10 cellular contexts compared by ENCODE assay signal in genomic region chrX:101383679-101384078, GRCh38. TPM values are rescaled to one million over a fixed set of nuclear protein-coding genes. Genes with fewer than 3 reads are reported as not detected.
DNase-seq lines count a peak whose midpoint lies in the region; ATAC-seq and TF ChIP-seq lines count a peak whose summit lies in the region.
"Had no signal": no experiment of that assay in that cellular context is flagged by ENCODE, and none has a peak within 500 bp of the region (broad histone marks: within the 10 kb centered on the region; RNA-seq: fewer than 3 reads in every experiment).

No MANE protein-coding gene starts in this region.

- H3K9ac ChIP-seq in BLaER1 treated with 17β-estradiol and CSF1 and Interleukin-3, amounts not matched to agents 10 nM and 100 nM, result peak overlapping the region; percentile 47 to 87 (median 83); a peak in 21 of 22 replicates
- peak overlapping the region; percentile 27; the same call in 1 of the 2 replicates for H3K9ac ChIP-seq in KMS-11

- peak overlapping the region; percentile 6 to 89 (median 81); a peak in 20 of 22 replicates for H3K27ac ChIP-seq in BLaER1 treated with 17β-estradiol and CSF1 and Interleukin-3, amounts not matched to agents 10 nM and 100 nM
- H3K27ac ChIP-seq in KMS-11, result peak overlapping the region; percentile 38; the same call in 1 of the 2 replicates

- H3K4me2 ChIP-seq in BLaER1 treated with 17β-estradiol and CSF1 and Interleukin-3, amounts not matched to agents 10 nM and 100 nM, result peak overlapping the region; percentile 75 to 92 (median 89)
- peak overlapping the region; percentile 86 for H3K4me2 ChIP-seq in KMS-11

- no peaks in the 10 kb centered on the region for H3K36me3 Mint-ChIP-seq in stimulated activated effector memory CD8-positive, alpha-beta T cell treated with anti-CD3 and anti-CD28 coated beads, Interleukin-12 subunit alpha, Interleukin-12 subunit beta, amount 100 ng/mL, for 72 hours
- no peaks in the 10 kb centered on the region for H3K36me3 Mint-ChIP-seq in activated T-cell treated with anti-CD3 and anti-CD28 coated beads, Interleukin-2, amount 50 U/mL, for 72 hours (ENCODE audit: insufficient read depth in 2 of 2)

- H3K27ac Mint-ChIP-seq in stimulated activated effector memory CD8-positive, alpha-beta T cell treated with anti-CD3 and anti-CD28 coated beads, Interleukin-12 subunit alpha, Interleukin-12 subunit beta, amount 100 ng/mL, for 72 hours, result no peak overlapping the region
- no peak overlapping the region for H3K27ac Mint-ChIP-seq in activated T-cell treated with anti-CD3 and anti-CD28 coated beads, Interleukin-2, amount 50 U/mL, for 72 hours

- DNase-seq in NCI-H2081 treated with DMSO at 0.1 percent for 48 hours (lab: John Stamatoyannopoulos, UW), result no peak
- no peak for DNase-seq in stimulated activated effector memory CD8-positive, alpha-beta T cell treated with anti-CD3 and anti-CD28 coated beads, Interleukin-12 subunit alpha, Interleukin-12 subunit beta, amount 100 ng/mL, for 72 hours (ENCODE audit: low spot score in 2 of 2)
- DNase-seq in activated T-cell treated with anti-CD3 and anti-CD28 coated beads, Interleukin-2, amount 50 U/mL, for 72 hours, result no peak
- DNase-seq in dedifferentiated amniotic fluid mesenchymal stem cell (ENCODE audit: extremely low spot score), result no peak
- DNase-seq: stimulated activated CD8-positive, alpha-beta memory T cell treated with anti-CD3 and anti-CD28 coated beads, Interleukin-4, amount 100 ng/mL, for 48 hours had no signal

- peaks cover 7% of the 10 kb centered on the region for H3K27me3 Mint-ChIP-seq in activated T-cell treated with anti-CD3 and anti-CD28 coated beads, Interleukin-2, amount 50 U/mL, for 72 hours (ENCODE audit: low read depth)

- peaks cover 0 to 40% (median 11%) of the 10 kb centered on the region in 11 experiments; a peak in 12 of 22 replicates for H3K36me3 ChIP-seq in BLaER1 treated with 17β-estradiol and CSF1 and Interleukin-3, amounts not matched to agents 10 nM and 100 nM
- H3K36me3 ChIP-seq in KMS-11 (ENCODE audit: insufficient read depth), result no peaks in the 10 kb centered on the region

- H3K27me3 ChIP-seq in BLaER1 treated with 17β-estradiol and CSF1 and Interleukin-3, amounts not matched to agents 10 nM and 100 nM, result no peaks in the 10 kb centered on the region
- no peaks in the 10 kb centered on the region for H3K27me3 ChIP-seq in KMS-11 (ENCODE audit: insufficient read depth, low read depth)

- H3K79me2 ChIP-seq in KMS-11 (ENCODE audit: insufficient read depth, low read depth), result no peaks in the 10 kb centered on the region

- no peak for TF ChIP-seq CTCF in KMS-11 (conservative IDR thresholded peaks at IDR 0.05; ENCODE audit: low read depth, low read length)

- peaks cover 0 to 5% (median 0%) of the 10 kb centered on the region in 11 experiments; a peak in 1 of 22 replicates for H3K9me3 ChIP-seq in BLaER1 treated with 17β-estradiol and CSF1 and Interleukin-3, amounts not matched to agents 10 nM and 100 nM (replicated peaks in 1 of 11)

- peaks cover 0 to 10% (median 0%) of the 10 kb centered on the region in 11 experiments; a peak in 3 of 22 replicates for H4K20me1 ChIP-seq in BLaER1 treated with 17β-estradiol and CSF1 and Interleukin-3, amounts not matched to agents 10 nM and 100 nM
- no peaks in the 10 kb centered on the region for H4K20me1 ChIP-seq in KMS-11 (ENCODE audit: insufficient read depth)

- peak overlapping the region; percentile 52 to 74 (median 66); a peak in 19 of 20 replicates for H3K4me3 ChIP-seq in BLaER1 treated with 17β-estradiol and CSF1 and Interleukin-3, amounts not matched to agents 10 nM and 100 nM
- H3K4me3 ChIP-seq in KMS-11 (IDR thresholded peaks at IDR 0.05; ENCODE audit: insufficient read depth, low read depth, low read length), result no peak overlapping the region

- H3K9me3 Mint-ChIP-seq in stimulated activated effector memory CD8-positive, alpha-beta T cell treated with anti-CD3 and anti-CD28 coated beads, Interleukin-12 subunit alpha, Interleukin-12 subunit beta, amount 100 ng/mL, for 72 hours, result no peaks in the 10 kb centered on the region
- no peaks in the 10 kb centered on the region for H3K9me3 Mint-ChIP-seq in activated T-cell treated with anti-CD3 and anti-CD28 coated beads, Interleukin-2, amount 50 U/mL, for 72 hours

- peak overlapping the region; percentile 75 for H2AFZ ChIP-seq in KMS-11 (ENCODE audit: low read depth)

- ATAC-seq in GM19025 (IDR thresholded peaks at IDR 0.05; ENCODE audit: low read depth, unreplicated experiment) (peak; percentile 68), HG02840 (IDR thresholded peaks at IDR 0.05; ENCODE audit: low FRiP score, unreplicated experiment) (peak; percentile 70)
- ATAC-seq in stimulated activated effector memory CD8-positive, alpha-beta T cell treated with anti-CD3 and anti-CD28 coated beads, Interleukin-12 subunit alpha, Interleukin-12 subunit beta, amount 100 ng/mL, for 72 hours, result no peak
- no peak for ATAC-seq in activated T-cell treated with anti-CD3 and anti-CD28 coated beads, Interleukin-2, amount 50 U/mL, for 72 hours (replicated peaks in 1 of 2)

- no peak overlapping the region for H3K4me3 Mint-ChIP-seq in stimulated activated effector memory CD8-positive, alpha-beta T cell treated with anti-CD3 and anti-CD28 coated beads, Interleukin-12 subunit alpha, Interleukin-12 subunit beta, amount 100 ng/mL, for 72 hours
- H3K4me3 Mint-ChIP-seq in activated T-cell treated with anti-CD3 and anti-CD28 coated beads, Interleukin-2, amount 50 U/mL, for 72 hours, result no peak overlapping the region

- H3K4me1 ChIP-seq in BLaER1 treated with 17β-estradiol and CSF1 and Interleukin-3, amounts not matched to agents 10 nM and 100 nM, result peaks cover 49 to 64% (median 57%) of the 10 kb centered on the region in 10 experiments
- peaks cover 16% of the 10 kb centered on the region for H3K4me1 ChIP-seq in KMS-11 (ENCODE audit: low read depth, poor library complexity, severe bottlenecking)

- no peaks in the 10 kb centered on the region for H3K4me1 Mint-ChIP-seq in stimulated activated effector memory CD8-positive, alpha-beta T cell treated with anti-CD3 and anti-CD28 coated beads, Interleukin-12 subunit alpha, Interleukin-12 subunit beta, amount 100 ng/mL, for 72 hours
- H3K4me1 Mint-ChIP-seq in activated T-cell treated with anti-CD3 and anti-CD28 coated beads, Interleukin-2, amount 50 U/mL, for 72 hours (ENCODE audit: low read depth), result peaks cover 5% of the 10 kb centered on the region

RNA-seq across cellular contexts. Expression of gene BTK, which starts 2.3 kb away (rescaled TPM):
- total RNA-seq in activated T-cell treated with anti-CD3 and anti-CD28 coated beads, Interleukin-2, amount 50 U/mL, for 72 hours, result 1 to 10 TPM; 1.7 to 1.9 TPM
- total RNA-seq: dermis microvascular lymphatic vessel endothelial cell had no signal

RNA-seq across cellular contexts. Expression of gene RPL36A, which starts 7.1 kb away (rescaled TPM):
- total RNA-seq in activated T-cell treated with anti-CD3 and anti-CD28 coated beads, Interleukin-2, amount 50 U/mL, for 72 hours, result 100 to 1,000 TPM; 221 to 294 TPM

RNA-seq across cellular contexts. Expression of gene GLA, which starts 24.0 kb away (rescaled TPM):
- 10 to 100 TPM; 43.7 to 48.1 TPM for total RNA-seq in activated T-cell treated with anti-CD3 and anti-CD28 coated beads, Interleukin-2, amount 50 U/mL, for 72 hours

RNA-seq across cellular contexts. Expression of gene HNRNPH2, which starts 24.3 kb away (rescaled TPM):
- 10 to 100 TPM; 15.0 to 17.8 TPM for total RNA-seq in activated T-cell treated with anti-CD3 and anti-CD28 coated beads, Interleukin-2, amount 50 U/mL, for 72 hours

RNA-seq across cellular contexts. Expression of gene TIMM8A, which starts 35.1 kb away (rescaled TPM):
- total RNA-seq in activated T-cell treated with anti-CD3 and anti-CD28 coated beads, Interleukin-2, amount 50 U/mL, for 72 hours, result 10 to 100 TPM; 13.8 to 15.7 TPM

Comparison
In these comparisons a context has a peak if more than half of its experiments do, and no peak if none do; other contexts are left out.
1. ATAC-seq: peak in GM19025 (single experiment) and HG02840 (single experiment); none in stimulated activated effector memory CD8-positive, alpha-beta T cell treated with anti-CD3 and anti-CD28 coated beads, Interleukin-12 subunit alpha, Interleukin-12 subunit beta, amount 100 ng/mL, for 72 hours (single experiment) and activated T-cell treated with anti-CD3 and anti-CD28 coated beads, Interleukin-2, amount 50 U/mL, for 72 hours (0 of 2).